ENCODE assay signal across 16 cellular contexts in the genomic region with DNA sequence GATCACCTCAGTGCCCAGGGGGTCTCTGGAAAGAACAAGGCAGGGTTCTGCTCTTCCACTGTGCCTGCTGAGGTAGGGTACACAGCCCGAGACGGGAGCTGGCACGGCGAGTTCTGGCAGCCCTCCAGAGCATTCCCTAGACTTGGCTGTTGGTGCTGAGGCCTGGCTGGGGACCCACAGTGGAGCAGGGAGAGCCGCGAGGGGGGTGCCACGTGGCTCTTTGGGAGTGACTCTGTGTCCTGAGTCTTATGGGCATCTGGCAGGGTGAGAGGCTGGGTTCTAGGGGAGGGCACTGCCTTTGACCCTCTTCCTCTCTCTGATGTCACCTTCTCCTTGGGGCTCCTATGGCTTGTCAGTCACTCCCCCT.
DNase-seq lines count a peak whose midpoint lies in the region; ATAC-seq and TF ChIP-seq lines count a peak whose summit lies in the region.
"Had no signal": no experiment of that assay in that cellular context is flagged by ENCODE, and none has a peak within 500 bp of the region (broad histone marks: within the 10 kb centered on the region; RNA-seq: fewer than 3 reads in every experiment).

No MANE protein-coding gene starts in this region.

- H2AFZ ChIP-seq in SK-N-SH (ENCODE audit: low read depth): no peak overlapping the region

- TF ChIP-seq POLR2A in body of pancreas (IDR thresholded peaks at IDR 0.05) (no peak), stomach (IDR thresholded peaks at IDR 0.05) (no peak), esophagus muscularis mucosa (IDR thresholded peaks at IDR 0.05; ENCODE audit: low read depth) (no peak)

- no peak overlapping the region for H3K9ac ChIP-seq in SK-N-SH

- CTCF ChIA-PET in SK-N-SH (lab: Yijun Ruan, JAX): interaction anchor here (1.0 to 1.7 kb wide), 2 partner anchors 11 to 87 kb away, joined by 3 to 4 read pairs; no protein-coding TSS in a partner anchor

- ATAC-seq in body of pancreas: peak; percentile 72
- ATAC-seq in left lobe of liver: peak; percentile 88
- ATAC-seq: effector memory CD8-positive, alpha-beta T cell; HCT116; lower lobe of right lung had no signal

- no peaks in the 10 kb centered on the region for H4K20me1 ChIP-seq in SK-N-SH (ENCODE audit: insufficient read depth)

- H3K36me3 ChIP-seq in body of pancreas (replicated peaks in 1 of 2; ENCODE audit: insufficient read depth in 1 of 2, low read depth in 2 of 2): no peaks in the 10 kb centered on the region
- no peaks in the 10 kb centered on the region for H3K36me3 ChIP-seq in stomach
- H3K36me3 ChIP-seq in esophagus muscularis mucosa: no peaks in the 10 kb centered on the region
- no peaks in the 10 kb centered on the region for H3K36me3 ChIP-seq in SK-N-SH (replicated peaks in 1 of 2; ENCODE audit: control insufficient read depth in 1 of 2, insufficient read depth in 2 of 2, low read length in 1 of 2)
- H3K36me3 ChIP-seq: lower lobe of right lung had no signal

- intact Hi-C loops in body of pancreas (cut with DNase I): no loop called here
- intact Hi-C loops in stomach (cut with DNase I; ENCODE audit: low total_unique reads): no loop called here
- intact Hi-C loops in esophagus muscularis mucosa (cut with DNase I): no loop called here

- H3K4me3 ChIP-seq in body of pancreas (no peak overlapping the region), stomach (no peak overlapping the region), esophagus muscularis mucosa (no peak overlapping the region), SK-N-SH (ENCODE audit: low read depth in 2 of 2, low read length in 1 of 2) (no peak overlapping the region)
- H3K4me3 ChIP-seq: lower lobe of right lung had no signal

- TF ChIP-seq CTCF in body of pancreas (IDR thresholded peaks at IDR 0.05) (no peak), stomach (IDR thresholded peaks at IDR 0.05) (no peak), esophagus muscularis mucosa (IDR thresholded peaks at IDR 0.05) (no peak), SK-N-SH (IDR thresholded peaks at IDR 0.05) (no peak)

- H3F3A ChIP-seq in SK-N-SH (replicated peaks; ENCODE audit: insufficient read depth): peaks cover 10% of the 10 kb centered on the region

- no peak overlapping the region for H3K27ac ChIP-seq in body of pancreas
- H3K27ac ChIP-seq in stomach: no peak overlapping the region
- H3K27ac ChIP-seq in esophagus muscularis mucosa (replicated peaks in 1 of 4): no peak overlapping the region
- no peak overlapping the region for H3K27ac ChIP-seq in SK-N-SH (ENCODE audit: low read depth in 2 of 2, low read length in 1 of 2)
- H3K27ac ChIP-seq: lower lobe of right lung had no signal

- 4 to 41% methylated on average over 7 of the region's 7 CpGs for WGBS in body of pancreas, 2 donors
- 21 to 37% (median 24%) methylated on average over 7 of the region's 7 CpGs for WGBS in stomach, 5 donors
- 61% methylated on average over 6 of the region's 7 CpGs for WGBS in esophagus muscularis mucosa
- 40% methylated on average over 2 of the region's 7 CpGs for WGBS in SK-N-SH (ENCODE audit: low lambda C conversion rate)

- H3K79me2 ChIP-seq in SK-N-SH (ENCODE audit: insufficient read depth): no peaks in the 10 kb centered on the region

- TF ChIP-seq EP300 in stomach (IDR thresholded peaks at IDR 0.05) (no peak), esophagus muscularis mucosa (IDR thresholded peaks at IDR 0.05) (no peak), SK-N-SH (IDR thresholded peaks at IDR 0.05; ENCODE audit: borderline replicate concordance in 1 of 2, low read depth in 1 of 2, low read length in 1 of 2) (no peak)

- H3K4me1 ChIP-seq in body of pancreas (peaks cover 7% of the 10 kb centered on the region), stomach (peaks cover 0 to 17% (median 9%) of the 10 kb centered on the region in 4 donors), esophagus muscularis mucosa (peaks cover 4 to 22% (median 11%) of the 10 kb centered on the region in 4 donors), SK-N-SH (ENCODE audit: control insufficient read depth in 1 of 2, insufficient read depth in 2 of 2, low read depth in 1 of 2, low read length in 1 of 2) (peaks cover 0 to 19% of the 10 kb centered on the region in 2 experiments; a peak in 1 of 4 replicates)
- H3K4me1 ChIP-seq: lower lobe of right lung had no signal

- no peak for TF ChIP-seq RAD21 in SK-N-SH (IDR thresholded peaks at IDR 0.05; ENCODE audit: low read length)

- in situ Hi-C loops in G401 (cut with HindIII; ENCODE audit: low sequenced_read_pairs): no loop called here

- POLR2A ChIA-PET in SK-N-SH (lab: Yijun Ruan, JAX): no interaction called here

- no peak overlapping the region for H3K4me2 ChIP-seq in SK-N-SH

- H3K9me2 ChIP-seq in SK-N-SH: no peaks in the 10 kb centered on the region

- H3K27me3 ChIP-seq in body of pancreas (no peaks in the 10 kb centered on the region), stomach (no peaks in the 10 kb centered on the region), esophagus muscularis mucosa (no peaks in the 10 kb centered on the region), SK-N-SH (ENCODE audit: insufficient read depth) (no peaks in the 10 kb centered on the region)

- peak; percentile 59 for DNase-seq in G401 (ENCODE audit: low spot score)
- DNase-seq in body of pancreas: peak; percentile 63 to 83 (median 74)
- peak; percentile 85 for DNase-seq in left lobe of liver (ENCODE audit: low spot score)
- DNase-seq in stomach: peak; percentile 86
- no peak for DNase-seq in esophagus muscularis mucosa (ENCODE audit: extremely low spot score)
- DNase-seq in activated CD4-positive, alpha-beta T cell treated with anti-CD3 and anti-CD28 coated beads, Interleukin-2, amount 50 U/mL, for 1 hour: no peak
- no peak for DNase-seq in NCI-H1048 (lab: John Stamatoyannopoulos, UW)
- DNase-seq in SK-N-SH: no peak
- DNase-seq: activated CD8-positive, alpha-beta memory T cell treated with anti-CD3 and anti-CD28 coated beads, Interleukin-2, amount 50 U/mL, for 4 hours; activated naive CD4-positive, alpha-beta T cell treated with anti-CD3 and anti-CD28 coated beads for 36 hours; effector memory CD8-positive, alpha-beta T cell; GF-D8; lower lobe of right lung; SHP77; stimulated activated CD4-positive, alpha-beta T cell treated with anti-CD3 and anti-CD28 coated beads, Interleukin-4, amount 100 ng/mL, for 4 hours had no signal

- no peaks in the 10 kb centered on the region for H3K9me3 ChIP-seq in body of pancreas
- H3K9me3 ChIP-seq in stomach: no peaks in the 10 kb centered on the region
- no peaks in the 10 kb centered on the region for H3K9me3 ChIP-seq in esophagus muscularis mucosa
- no peaks in the 10 kb centered on the region for H3K9me3 ChIP-seq in SK-N-SH
- H3K9me3 ChIP-seq: lower lobe of right lung had no signal

TF ChIP-seq in SK-N-SH, 30 proteins besides CTCF, POLR2A, EP300 and RAD21 (continues in another document):
- TF ChIP-seq, protein P1, sequence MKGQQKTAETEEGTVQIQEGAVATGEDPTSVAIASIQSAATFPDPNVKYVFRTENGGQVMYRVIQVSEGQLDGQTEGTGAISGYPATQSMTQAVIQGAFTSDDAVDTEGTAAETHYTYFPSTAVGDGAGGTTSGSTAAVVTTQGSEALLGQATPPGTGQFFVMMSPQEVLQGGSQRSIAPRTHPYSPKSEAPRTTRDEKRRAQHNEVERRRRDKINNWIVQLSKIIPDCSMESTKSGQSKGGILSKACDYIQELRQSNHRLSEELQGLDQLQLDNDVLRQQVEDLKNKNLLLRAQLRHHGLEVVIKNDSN (IDR thresholded peaks at IDR 0.05; ENCODE audit: borderline replicate concordance, low read depth): no peak
- TF ChIP-seq, protein P2, sequence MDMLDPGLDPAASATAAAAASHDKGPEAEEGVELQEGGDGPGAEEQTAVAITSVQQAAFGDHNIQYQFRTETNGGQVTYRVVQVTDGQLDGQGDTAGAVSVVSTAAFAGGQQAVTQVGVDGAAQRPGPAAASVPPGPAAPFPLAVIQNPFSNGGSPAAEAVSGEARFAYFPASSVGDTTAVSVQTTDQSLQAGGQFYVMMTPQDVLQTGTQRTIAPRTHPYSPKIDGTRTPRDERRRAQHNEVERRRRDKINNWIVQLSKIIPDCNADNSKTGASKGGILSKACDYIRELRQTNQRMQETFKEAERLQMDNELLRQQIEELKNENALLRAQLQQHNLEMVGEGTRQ (IDR thresholded peaks at IDR 0.05; ENCODE audit: borderline replicate concordance, low read depth, low read length): no peak
- TF ChIP-seq, protein P3, sequence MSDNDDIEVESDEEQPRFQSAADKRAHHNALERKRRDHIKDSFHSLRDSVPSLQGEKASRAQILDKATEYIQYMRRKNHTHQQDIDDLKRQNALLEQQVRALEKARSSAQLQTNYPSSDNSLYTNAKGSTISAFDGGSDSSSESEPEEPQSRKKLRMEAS (IDR thresholded peaks at IDR 0.05; ENCODE audit: low read depth): no peak
- TF ChIP-seq, protein P4, sequence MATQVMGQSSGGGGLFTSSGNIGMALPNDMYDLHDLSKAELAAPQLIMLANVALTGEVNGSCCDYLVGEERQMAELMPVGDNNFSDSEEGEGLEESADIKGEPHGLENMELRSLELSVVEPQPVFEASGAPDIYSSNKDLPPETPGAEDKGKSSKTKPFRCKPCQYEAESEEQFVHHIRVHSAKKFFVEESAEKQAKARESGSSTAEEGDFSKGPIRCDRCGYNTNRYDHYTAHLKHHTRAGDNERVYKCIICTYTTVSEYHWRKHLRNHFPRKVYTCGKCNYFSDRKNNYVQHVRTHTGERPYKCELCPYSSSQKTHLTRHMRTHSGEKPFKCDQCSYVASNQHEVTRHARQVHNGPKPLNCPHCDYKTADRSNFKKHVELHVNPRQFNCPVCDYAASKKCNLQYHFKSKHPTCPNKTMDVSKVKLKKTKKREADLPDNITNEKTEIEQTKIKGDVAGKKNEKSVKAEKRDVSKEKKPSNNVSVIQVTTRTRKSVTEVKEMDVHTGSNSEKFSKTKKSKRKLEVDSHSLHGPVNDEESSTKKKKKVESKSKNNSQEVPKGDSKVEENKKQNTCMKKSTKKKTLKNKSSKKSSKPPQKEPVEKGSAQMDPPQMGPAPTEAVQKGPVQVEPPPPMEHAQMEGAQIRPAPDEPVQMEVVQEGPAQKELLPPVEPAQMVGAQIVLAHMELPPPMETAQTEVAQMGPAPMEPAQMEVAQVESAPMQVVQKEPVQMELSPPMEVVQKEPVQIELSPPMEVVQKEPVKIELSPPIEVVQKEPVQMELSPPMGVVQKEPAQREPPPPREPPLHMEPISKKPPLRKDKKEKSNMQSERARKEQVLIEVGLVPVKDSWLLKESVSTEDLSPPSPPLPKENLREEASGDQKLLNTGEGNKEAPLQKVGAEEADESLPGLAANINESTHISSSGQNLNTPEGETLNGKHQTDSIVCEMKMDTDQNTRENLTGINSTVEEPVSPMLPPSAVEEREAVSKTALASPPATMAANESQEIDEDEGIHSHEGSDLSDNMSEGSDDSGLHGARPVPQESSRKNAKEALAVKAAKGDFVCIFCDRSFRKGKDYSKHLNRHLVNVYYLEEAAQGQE (IDR thresholded peaks at IDR 0.05; ENCODE audit: low read depth, low read length): no peak
- TF ChIP-seq NRF1 (IDR thresholded peaks at IDR 0.05; ENCODE audit: low read depth, low read length): no peak
- no peak for TF ChIP-seq SIN3A (IDR thresholded peaks at IDR 0.05; ENCODE audit: borderline replicate concordance, low read depth, low read length)
- TF ChIP-seq TAF1 (IDR thresholded peaks at IDR 0.05; ENCODE audit: borderline replicate concordance, low read depth, low read length): no peak
- no peak for TF ChIP-seq FOXJ3 (CRISPR knock-in tag; IDR thresholded peaks at IDR 0.05)
- TF ChIP-seq CHD2 (IDR thresholded peaks at IDR 0.05; ENCODE audit: low read length, partially characterized antibody): no peak

Comparison
In these comparisons a context has a peak if more than half of its experiments do, and no peak if none do; other contexts are left out.
1. DNase-seq: peak in G401 (single experiment), body of pancreas (4 of 4), left lobe of liver (single experiment) and stomach (single experiment); none in esophagus muscularis mucosa (single experiment), activated CD4-positive, alpha-beta T cell treated with anti-CD3 and anti-CD28 coated beads, Interleukin-2, amount 50 U/mL, for 1 hour (single experiment), NCI-H1048 (single experiment) and SK-N-SH (single experiment).